Comparison of ENCODE assay signal across 1 cellular context in genomic region chr1:43914576-43915525, GRCh38.
TF ChIP-seq lines count a peak whose summit lies in the region.

No MANE protein-coding gene starts in this region.

TF ChIP-seq in HEK293, 187 proteins besides CTCF, POLR2A, EP300 and RAD21 (continued from another document):
- TF ChIP-seq ZNF692 (tag by site-specific recombination; IDR thresholded peaks at IDR 0.05) (no peak), ZNF169 (tag by site-specific recombination; IDR thresholded peaks at IDR 0.05) (no peak)
TF ChIP-seq in HEK293: peak in this region for 2.
